ENCODE assay signal across 19 cellular contexts in genomic region chr2:226117506-226118065, GRCh38.
A peak's percentile ranks its signal among the peaks of the same experiment; 100 is the strongest.
DNase-seq lines count a peak whose midpoint lies in the region; ATAC-seq and TF ChIP-seq lines count a peak whose summit lies in the region.
"Had no signal": no experiment of that assay in that cellular context is flagged by ENCODE, and none has a peak within 500 bp of the region (broad histone marks: within the 10 kb centered on the region; RNA-seq: fewer than 3 reads in every experiment).

No MANE protein-coding gene starts in this region.

- DNase-seq in EH (ENCODE audit: low read depth) (peak; percentile 39), NCI-H226 (peak; percentile 64), choroid plexus epithelial cell (ENCODE audit: low read depth) (peak; percentile 42), HuH-7.5 (ENCODE audit: low spot score) (no peak), progenitor cell of endocrine pancreas (ENCODE audit: low spot score, unreplicated experiment) (no peak)
- DNase-seq: activated CD4-positive, alpha-beta T cell treated with anti-CD3 and anti-CD28 coated beads for 4 hours; activated CD8-positive, alpha-beta memory T cell treated with anti-CD3 and anti-CD28 coated beads, Interleukin-2, amount 10 ng/mL, durations not matched to agents 7 days and 5 days; GOT3; left colon; MM.1S; nephron progenitor cell; RPMI8226; thyroid gland had no signal

- ATAC-seq in GM19395 (IDR thresholded peaks at IDR 0.05; ENCODE audit: unreplicated experiment) (no peak), GM18867 (IDR thresholded peaks at IDR 0.05; ENCODE audit: unreplicated experiment) (no peak)
- ATAC-seq: activated CD8-positive, alpha-beta memory T cell treated with anti-CD3 and anti-CD28 coated beads, Interleukin-2, amount 10 ng/mL, durations not matched to agents 7 days and 5 days; left colon; stimulated activated effector memory CD8-positive, alpha-beta T cell treated with anti-CD3 and anti-CD28 coated beads, Interleukin-12 subunit alpha, Interleukin-12 subunit beta, amount 100 ng/mL, for 72 hours had no signal

- peak overlapping the region in 11 of 21 experiments; percentile 0 to 78 (median 62) for H3K27ac ChIP-seq in skin epidermis
- H3K27ac ChIP-seq: thyroid gland had no signal

- no peaks in the 10 kb centered on the region for H3K36me3 Mint-ChIP-seq in progenitor cell of endocrine pancreas (ENCODE audit: insufficient read depth)
- H3K36me3 Mint-ChIP-seq: activated CD8-positive, alpha-beta memory T cell treated with anti-CD3 and anti-CD28 coated beads, Interleukin-2, amount 10 ng/mL, durations not matched to agents 7 days and 5 days; IgD-negative memory B cell; stimulated activated effector memory CD8-positive, alpha-beta T cell treated with anti-CD3 and anti-CD28 coated beads, Interleukin-12 subunit alpha, Interleukin-12 subunit beta, amount 100 ng/mL, for 72 hours had no signal

- H3K4me3 ChIP-seq in choroid plexus epithelial cell (ENCODE audit: low read depth, low read length) (no peak overlapping the region), skin epidermis (no peak overlapping the region)

- no peak overlapping the region for H3K4me3 Mint-ChIP-seq in progenitor cell of endocrine pancreas (ENCODE audit: low read depth)
- H3K4me3 Mint-ChIP-seq: activated CD8-positive, alpha-beta memory T cell treated with anti-CD3 and anti-CD28 coated beads, Interleukin-2, amount 10 ng/mL, durations not matched to agents 7 days and 5 days; IgD-negative memory B cell; nephron progenitor cell; stimulated activated effector memory CD8-positive, alpha-beta T cell treated with anti-CD3 and anti-CD28 coated beads, Interleukin-12 subunit alpha, Interleukin-12 subunit beta, amount 100 ng/mL, for 72 hours had no signal

- no peaks in the 10 kb centered on the region for H3K27me3 Mint-ChIP-seq in progenitor cell of endocrine pancreas
- H3K27me3 Mint-ChIP-seq: activated CD8-positive, alpha-beta memory T cell treated with anti-CD3 and anti-CD28 coated beads, Interleukin-2, amount 10 ng/mL, durations not matched to agents 7 days and 5 days; IgD-negative memory B cell had no signal

- H3K9me3 Mint-ChIP-seq in progenitor cell of endocrine pancreas (ENCODE audit: low read depth): no peaks in the 10 kb centered on the region
- H3K9me3 Mint-ChIP-seq: activated T-helper 2 cell treated with anti-CD3 and anti-CD28 coated beads, Interferon-gamma antibody, Interleukin-2, Interleukin-4, amounts not matched to agents 10 μg/mL and 5 μg/mL and 100 μg/mL, durations not matched to agents 14 hours and 24 hours and 36 hours; IgD-negative memory B cell; nephron progenitor cell; stimulated activated effector memory CD8-positive, alpha-beta T cell treated with anti-CD3 and anti-CD28 coated beads, Interleukin-12 subunit alpha, Interleukin-12 subunit beta, amount 100 ng/mL, for 72 hours had no signal

- H3K4me1 Mint-ChIP-seq in progenitor cell of endocrine pancreas (ENCODE audit: low read depth): peaks cover 21% of the 10 kb centered on the region
- H3K4me1 Mint-ChIP-seq: activated CD8-positive, alpha-beta memory T cell treated with anti-CD3 and anti-CD28 coated beads, Interleukin-2, amount 10 ng/mL, durations not matched to agents 7 days and 5 days; stimulated activated effector memory CD8-positive, alpha-beta T cell treated with anti-CD3 and anti-CD28 coated beads, Interleukin-12 subunit alpha, Interleukin-12 subunit beta, amount 100 ng/mL, for 72 hours had no signal

- H3K27ac Mint-ChIP-seq in progenitor cell of endocrine pancreas: no peak overlapping the region
- H3K27ac Mint-ChIP-seq: activated CD8-positive, alpha-beta memory T cell treated with anti-CD3 and anti-CD28 coated beads, Interleukin-2, amount 10 ng/mL, durations not matched to agents 7 days and 5 days; activated T-helper 2 cell treated with anti-CD3 and anti-CD28 coated beads, Interferon-gamma antibody, Interleukin-2, Interleukin-4, amounts not matched to agents 10 μg/mL and 5 μg/mL and 100 μg/mL, durations not matched to agents 14 hours and 24 hours and 36 hours; IgD-negative memory B cell; stimulated activated effector memory CD8-positive, alpha-beta T cell treated with anti-CD3 and anti-CD28 coated beads, Interleukin-12 subunit alpha, Interleukin-12 subunit beta, amount 100 ng/mL, for 72 hours had no signal

- TF ChIP-seq CTCF in choroid plexus epithelial cell (conservative IDR thresholded peaks at IDR 0.05; ENCODE audit: low read depth, low read length): no peak
- no peak for TF ChIP-seq CTCF in progenitor cell of endocrine pancreas (IDR thresholded peaks at IDR 0.05; ENCODE audit: unreplicated experiment)

Comparison
In these comparisons a context has a peak if more than half of its experiments do, and no peak if none do; other contexts are left out.
1. DNase-seq: peak in EH (single experiment), NCI-H226 (single experiment) and choroid plexus epithelial cell (single experiment); none in HuH-7.5 (single experiment) and progenitor cell of endocrine pancreas (single experiment).